ENCODE assay signal across 9 cellular contexts in genomic region chr5:149485655-149486615, GRCh38.
DNase-seq lines count a peak whose midpoint lies in the region; ATAC-seq and TF ChIP-seq lines count a peak whose summit lies in the region.
"Had no signal": no experiment of that assay in that cellular context is flagged by ENCODE, and none has a peak within 500 bp of the region (broad histone marks: within the 10 kb centered on the region; RNA-seq: fewer than 3 reads in every experiment).

No MANE protein-coding gene starts in this region.

- peak overlapping the region; percentile 99 for H3K27ac ChIP-seq in ACC112 (ENCODE audit: low read depth, low read length)
- peak overlapping the region; percentile 20 for H3K27ac ChIP-seq in angular gyrus (ENCODE audit: low read depth, low read length)
- peak overlapping the region; percentile 40 for H3K27ac ChIP-seq in thymus (ENCODE audit: low read depth)
- no peak overlapping the region for H3K27ac ChIP-seq in endodermal cell (ENCODE audit: low read depth, low read length)

- H3K27ac Mint-ChIP-seq in endodermal cell = no peak overlapping the region
- H3K27ac Mint-ChIP-seq: activated naive CD8-positive, alpha-beta T cell had no signal

- peak; percentile 78 for DNase-seq in HPDE6-E6E7 (ENCODE audit: extremely low spot score)
- DNase-seq in islet precursor cell = peak; percentile 97
- DNase-seq in endodermal cell = no peak
- no peak for DNase-seq in SK-N-DZ (ENCODE audit: low spot score)

- H3K36me3 ChIP-seq in ACC112 (ENCODE audit: insufficient read depth, low read length) (no peaks in the 10 kb centered on the region), thymus (ENCODE audit: control insufficient read depth, insufficient read depth) (no peaks in the 10 kb centered on the region), endodermal cell (ENCODE audit: control insufficient read depth, insufficient read depth, low read length) (no peaks in the 10 kb centered on the region)

- 96% methylated on average over 2 of the region's 2 CpGs for WGBS in thymus
- WGBS in endodermal cell (ENCODE audit: insufficient coverage in 1 of 2, insufficient read length in 1 of 2), 2 experiments = 90 to 96% methylated on average over 2 of the region's 2 CpGs

- H3K4me3 ChIP-seq in ACC112 (ENCODE audit: low read depth, low read length) (peak overlapping the region; percentile 2; the same call in 1 of the 2 replicates), thymus (ENCODE audit: low read length) (no peak overlapping the region), endodermal cell (ENCODE audit: low read length) (no peak overlapping the region)

- H3K79me2 ChIP-seq in ACC112 (ENCODE audit: control insufficient read depth, insufficient read depth, low read length, unreplicated experiment) = no peaks in the 10 kb centered on the region

- no peak overlapping the region for H3K4me3 Mint-ChIP-seq in endodermal cell
- H3K4me3 Mint-ChIP-seq: activated naive CD8-positive, alpha-beta T cell had no signal

- no peaks in the 10 kb centered on the region for H3K9me3 Mint-ChIP-seq in endodermal cell

- H3K9me3 ChIP-seq in thymus (ENCODE audit: control insufficient read depth) (no peaks in the 10 kb centered on the region), endodermal cell (ENCODE audit: control insufficient read depth, low read length) (no peaks in the 10 kb centered on the region)

- no peak for TF ChIP-seq CTCF in endodermal cell (conservative IDR thresholded peaks at IDR 0.05)

- no peak overlapping the region for H3K9ac ChIP-seq in endodermal cell (ENCODE audit: extremely low read depth, low read length, poor library complexity, severe bottlenecking)

- H3K27me3 Mint-ChIP-seq in endodermal cell (ENCODE audit: insufficient read depth) = no peaks in the 10 kb centered on the region
- H3K27me3 Mint-ChIP-seq: activated naive CD8-positive, alpha-beta T cell had no signal

- H3K27me3 ChIP-seq in ACC112 (ENCODE audit: insufficient read depth, low read length) = no peaks in the 10 kb centered on the region
- H3K27me3 ChIP-seq in thymus (ENCODE audit: control insufficient read depth, insufficient read depth) = no peaks in the 10 kb centered on the region
- H3K27me3 ChIP-seq in endodermal cell (ENCODE audit: control insufficient read depth, insufficient read depth, low read length, poor library complexity, severe bottlenecking) = no peaks in the 10 kb centered on the region

- H3K4me1 Mint-ChIP-seq in endodermal cell = no peaks in the 10 kb centered on the region

- peaks cover 52% of the 10 kb centered on the region for H3K4me1 ChIP-seq in ACC112 (ENCODE audit: control insufficient read depth, insufficient read depth, low read length, unreplicated experiment)
- H3K4me1 ChIP-seq in thymus (ENCODE audit: control insufficient read depth, insufficient read depth, low read length) = no peaks in the 10 kb centered on the region
- no peaks in the 10 kb centered on the region for H3K4me1 ChIP-seq in endodermal cell (ENCODE audit: control insufficient read depth, insufficient read depth, low read length)

- no peaks in the 10 kb centered on the region for H3K36me3 Mint-ChIP-seq in endodermal cell (ENCODE audit: low read depth)
- H3K36me3 Mint-ChIP-seq: activated naive CD8-positive, alpha-beta T cell had no signal

- H2AFZ ChIP-seq in ACC112 (ENCODE audit: low read length, unreplicated experiment) = no peak overlapping the region

- ATAC-seq in GM19463 (IDR thresholded peaks at IDR 0.05; ENCODE audit: unreplicated experiment) = no peak

Comparison
In these comparisons a context has a peak if more than half of its experiments do, and no peak if none do; other contexts are left out.
1. DNase-seq: peak in HPDE6-E6E7 (single experiment) and islet precursor cell (single experiment); none in endodermal cell (single experiment) and SK-N-DZ (single experiment).